In genomic region chr9:134835455-134835854, GRCh38 we compare ENCODE assay signal across 22 cellular contexts. TPM values are rescaled to one million over a fixed set of nuclear protein-coding genes. Genes with fewer than 3 reads are reported as not detected.
A peak's percentile ranks its signal among the peaks of the same experiment; 100 is the strongest.
DNase-seq lines count a peak whose midpoint lies in the region; ATAC-seq and TF ChIP-seq lines count a peak whose summit lies in the region.
"Had no signal": no experiment of that assay in that cellular context is flagged by ENCODE, and none has a peak within 500 bp of the region (broad histone marks: within the 10 kb centered on the region; RNA-seq: fewer than 3 reads in every experiment).

No MANE protein-coding gene starts in this region.

- H3K9me3 ChIP-seq in heart right ventricle = no peaks in the 10 kb centered on the region
- no peaks in the 10 kb centered on the region for H3K9me3 ChIP-seq in tibial artery
- no peaks in the 10 kb centered on the region for H3K9me3 ChIP-seq in neural progenitor cell (ENCODE audit: low read depth)
- H3K9me3 ChIP-seq: BE2C had no signal

- no peak overlapping the region for H3K4me2 ChIP-seq in neural progenitor cell
- H3K4me2 ChIP-seq: GM23338 had no signal

- H3F3A ChIP-seq in neural progenitor cell (ENCODE audit: low read depth) = no peaks in the 10 kb centered on the region

- H3K27ac Mint-ChIP-seq in chondrocyte (ENCODE audit: unreplicated experiment) (peak overlapping the region; percentile 70), neural progenitor cell (no peak overlapping the region), osteocyte (ENCODE audit: unreplicated experiment) (no peak overlapping the region)
- H3K27ac Mint-ChIP-seq: CD4-positive, CD25-positive, alpha-beta regulatory T cell; IgD-negative memory B cell had no signal

- H3K4me3 Mint-ChIP-seq in chondrocyte (ENCODE audit: unreplicated experiment) = no peak overlapping the region
- H3K4me3 Mint-ChIP-seq in neural progenitor cell = no peak overlapping the region
- no peak overlapping the region for H3K4me3 Mint-ChIP-seq in osteocyte (ENCODE audit: unreplicated experiment)
- H3K4me3 Mint-ChIP-seq: CD4-positive, CD25-positive, alpha-beta regulatory T cell; GM23338; IgD-negative memory B cell had no signal

- H3K4me3 ChIP-seq in heart right ventricle (no peak overlapping the region), tibial artery (no peak overlapping the region), neural progenitor cell (no peak overlapping the region)
- H3K4me3 ChIP-seq: GM23338 had no signal

- peak; percentile 25 to 78 (median 46) for ATAC-seq in heart right ventricle
- ATAC-seq: GM23338, HCT116, Panc1 had no signal

- 75 to 78% methylated on average over 16 of the region's 16 CpGs for WGBS in heart right ventricle, 2 donors

- H4K20me1 ChIP-seq in neural progenitor cell (ENCODE audit: low read depth) = no peaks in the 10 kb centered on the region

- H3K27me3 ChIP-seq in heart right ventricle (no peaks in the 10 kb centered on the region), tibial artery (no peaks in the 10 kb centered on the region), neural progenitor cell (no peaks in the 10 kb centered on the region)
- H3K27me3 ChIP-seq: BE2C had no signal

- H2AFZ ChIP-seq in neural progenitor cell (replicated peaks) = no peak overlapping the region
- H2AFZ ChIP-seq: GM23338 had no signal

- peaks cover 47% of the 10 kb centered on the region for H3K36me3 Mint-ChIP-seq in chondrocyte (ENCODE audit: low read depth)
- no peaks in the 10 kb centered on the region for H3K36me3 Mint-ChIP-seq in neural progenitor cell
- peaks cover 29% of the 10 kb centered on the region for H3K36me3 Mint-ChIP-seq in osteocyte (ENCODE audit: unreplicated experiment)
- H3K36me3 Mint-ChIP-seq: CD4-positive, CD25-positive, alpha-beta regulatory T cell; IgD-negative memory B cell had no signal

- H3K36me3 ChIP-seq in heart right ventricle = peaks cover 0 to 50% (median 0%) of the 10 kb centered on the region in 9 donors
- H3K36me3 ChIP-seq in tibial artery = peaks cover 18 to 100% (median 68%) of the 10 kb centered on the region in 3 donors
- no peaks in the 10 kb centered on the region for H3K36me3 ChIP-seq in neural progenitor cell
- H3K36me3 ChIP-seq: BE2C had no signal

- H3K4me1 ChIP-seq in heart right ventricle = no peaks in the 10 kb centered on the region
- no peaks in the 10 kb centered on the region for H3K4me1 ChIP-seq in tibial artery
- no peaks in the 10 kb centered on the region for H3K4me1 ChIP-seq in neural progenitor cell
- H3K4me1 ChIP-seq: BE2C had no signal

- DNase-seq in chondrocyte (ENCODE audit: low spot score) = peak; percentile 90
- DNase-seq in heart right ventricle = peak in 1 of 2 donors; percentile 52
- DNase-seq in mucosa of gallbladder (ENCODE audit: low spot score) = peak; percentile 19
- peak; percentile 57 to 78 for DNase-seq in tibial artery
- no peak for DNase-seq in neural progenitor cell (ENCODE audit: low spot score)
- no peak for DNase-seq in activated naive CD4-positive, alpha-beta T cell treated with anti-CD3 and anti-CD28 coated beads, Interleukin-2, amount 50 U/mL, for 16 hours
- DNase-seq in osteocyte (ENCODE audit: extremely low spot score, unreplicated experiment) = no peak
- DNase-seq: BE2C; CD4-positive, CD25-positive, alpha-beta regulatory T cell; EL; GF-D8; NCI-H1105; NCI-H2029 treated with DMSO at 0.1 percent for 48 hours; NCI-H2171; NCI-H345; NCI-H524; NCI-H774 had no signal

- intact Hi-C loops in heart right ventricle (cut with DNase I) (no loop called here), tibial artery (cut with DNase I; ENCODE audit: low total_unique reads) (no loop called here)

- no peak overlapping the region for H3K9ac ChIP-seq in neural progenitor cell

- H3K4me1 Mint-ChIP-seq in chondrocyte (ENCODE audit: low read depth) (no peaks in the 10 kb centered on the region), neural progenitor cell (peaks cover 3% of the 10 kb centered on the region), osteocyte (ENCODE audit: unreplicated experiment) (no peaks in the 10 kb centered on the region)
- H3K4me1 Mint-ChIP-seq: CD4-positive, CD25-positive, alpha-beta regulatory T cell; GM23338; IgD-negative memory B cell had no signal

- TF ChIP-seq CTCF in chondrocyte (IDR thresholded peaks at IDR 0.05) = no peak
- no peak for TF ChIP-seq CTCF in heart right ventricle (IDR thresholded peaks at IDR 0.05)
- no peak for TF ChIP-seq CTCF in tibial artery (IDR thresholded peaks at IDR 0.05)
- TF ChIP-seq CTCF in neural progenitor cell (IDR thresholded peaks at IDR 0.05) = no peak
- TF ChIP-seq CTCF in osteocyte (IDR thresholded peaks at IDR 0.05) = no peak

- no peaks in the 10 kb centered on the region for H3K27me3 Mint-ChIP-seq in chondrocyte (ENCODE audit: low read depth)
- no peaks in the 10 kb centered on the region for H3K27me3 Mint-ChIP-seq in neural progenitor cell (ENCODE audit: insufficient read depth, low read depth)
- no peaks in the 10 kb centered on the region for H3K27me3 Mint-ChIP-seq in osteocyte (ENCODE audit: unreplicated experiment)
- H3K27me3 Mint-ChIP-seq: CD4-positive, CD25-positive, alpha-beta regulatory T cell; IgD-negative memory B cell had no signal

- H3K9me3 Mint-ChIP-seq in chondrocyte (ENCODE audit: low read depth) (no peaks in the 10 kb centered on the region), neural progenitor cell (no peaks in the 10 kb centered on the region), osteocyte (ENCODE audit: unreplicated experiment) (no peaks in the 10 kb centered on the region)
- H3K9me3 Mint-ChIP-seq: CD4-positive, CD25-positive, alpha-beta regulatory T cell; GM23338; IgD-negative memory B cell had no signal

- H3K27ac ChIP-seq in heart right ventricle = no peak overlapping the region
- H3K27ac ChIP-seq in tibial artery = peak overlapping the region in 1 of 2 donors; percentile 24
- H3K27ac ChIP-seq in neural progenitor cell = no peak overlapping the region

- no peaks in the 10 kb centered on the region for H3K79me2 ChIP-seq in neural progenitor cell (ENCODE audit: low read depth)

RNA-seq across cellular contexts. Expression of gene FCN2, which starts 45.2 kb away (rescaled TPM):
- not detected in 3 replicates for total RNA-seq in chondrocyte
- under 1 TPM in 3 of 10 donors, not detected in 7; 0.25 to 0.46 (median 0.26) TPM for total RNA-seq in heart right ventricle
- polyA plus RNA-seq in heart right ventricle = under 1 TPM; 0.19 to 0.44 TPM
- 2.6 TPM for total RNA-seq in mucosa of gallbladder
- not detected in 2 replicates for total RNA-seq in neural progenitor cell (ENCODE audit: low replicate concordance)
- total RNA-seq in osteocyte = not detected in 2 replicates
- total RNA-seq: A673; CD4-positive, CD25-positive, alpha-beta regulatory T cell; GM23338 had no signal
- polyA plus RNA-seq: CD4-positive, CD25-positive, alpha-beta regulatory T cell; GM23338; IgD-negative memory B cell had no signal

Comparison
In these comparisons a context has a peak if more than half of its experiments do, and no peak if none do; other contexts are left out.
1. DNase-seq: peak in chondrocyte (single experiment), mucosa of gallbladder (single experiment) and tibial artery (2 of 2); none in neural progenitor cell (single experiment), activated naive CD4-positive, alpha-beta T cell treated with anti-CD3 and anti-CD28 coated beads, Interleukin-2, amount 50 U/mL, for 16 hours (single experiment) and osteocyte (single experiment).